ENCODE assay signal across 9 cellular contexts in the genomic region with DNA sequence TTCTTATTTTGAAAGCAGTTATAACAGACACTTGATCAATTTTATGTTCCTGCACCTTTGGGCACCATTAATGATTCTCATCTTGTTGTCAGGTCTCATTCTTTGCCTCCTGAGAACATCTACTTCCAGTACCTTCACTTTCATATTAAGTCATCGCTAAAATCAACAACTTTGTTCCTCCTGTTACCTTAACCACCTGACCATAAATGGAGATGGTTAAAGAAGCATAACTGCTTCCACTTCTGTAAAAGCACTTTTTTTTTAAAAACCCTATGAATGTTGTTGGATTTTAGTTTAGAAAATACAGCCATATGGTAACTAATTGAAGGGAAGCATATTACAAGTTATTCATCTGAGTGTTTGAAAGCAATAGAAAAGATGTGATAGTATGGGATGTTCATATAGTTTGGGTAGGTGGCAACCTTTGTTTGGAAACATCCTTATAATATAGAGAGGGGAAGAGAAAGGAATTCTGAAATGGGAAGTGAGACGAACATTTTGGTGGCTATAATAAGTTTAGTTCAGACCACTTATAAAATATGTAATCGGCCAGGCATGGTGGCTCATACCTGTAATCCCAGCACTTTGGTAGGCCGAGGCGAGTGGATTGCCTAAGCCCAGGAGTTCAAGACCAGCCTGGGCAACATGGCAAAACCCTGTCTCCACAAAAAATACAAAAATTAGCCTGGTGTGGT. TPM values are rescaled to one million over a fixed set of nuclear protein-coding genes. Genes with fewer than 3 reads are reported as not detected.
DNase-seq lines count a peak whose midpoint lies in the region; ATAC-seq, FAIRE-seq and TF ChIP-seq lines count a peak whose summit lies in the region.
"Had no signal": no experiment of that assay in that cellular context is flagged by ENCODE, and none has a peak within 500 bp of the region (broad histone marks: within the 10 kb centered on the region; RNA-seq: fewer than 3 reads in every experiment).

No MANE protein-coding gene starts in this region.

- H3K9ac ChIP-seq in GM12878 (ENCODE audit: control insufficient read depth, insufficient read depth, low read length), result peak overlapping the region; percentile 58

- H3K36me3 ChIP-seq in GM12878 (ENCODE audit: control insufficient read depth in 2 of 2, insufficient read depth in 2 of 2, low read length in 1 of 2) (no peaks in the 10 kb centered on the region), lower lobe of right lung (no peaks in the 10 kb centered on the region)

- no peaks in the 10 kb centered on the region; the same call in 2 of the 3 replicates for H3K9me3 ChIP-seq in GM12878 (replicated peaks; ENCODE audit: control insufficient read depth, insufficient read depth, low read length)
- H3K9me3 ChIP-seq in lower lobe of right lung, result no peaks in the 10 kb centered on the region

- H3K36me3 Mint-ChIP-seq in HFFc6 (ENCODE audit: low read depth), result no peaks in the 10 kb centered on the region

- H3K27ac ChIP-seq in GM12878 (ENCODE audit: control insufficient read depth, insufficient read depth), result peak overlapping the region; percentile 94
- no peak overlapping the region for H3K27ac ChIP-seq in foreskin keratinocyte
- H3K27ac ChIP-seq in lower lobe of right lung, result no peak overlapping the region
- H3K27ac ChIP-seq: RWPE1 had no signal

- H3K4me3 Mint-ChIP-seq in HFFc6, result no peak overlapping the region

- H3K4me1 Mint-ChIP-seq in HFFc6 (ENCODE audit: low read depth), result peaks cover 8% of the 10 kb centered on the region

- H3K4me1 ChIP-seq in GM12878 (ENCODE audit: control insufficient read depth, insufficient read depth, low read length), result peaks cover 22% of the 10 kb centered on the region
- H3K4me1 ChIP-seq in foreskin keratinocyte, result no peaks in the 10 kb centered on the region
- H3K4me1 ChIP-seq in lower lobe of right lung, result no peaks in the 10 kb centered on the region

- CTCF ChIA-PET in GM12878 (lab: Yijun Ruan, JAX), result interaction anchor here (2.1 kb wide), 2 partner anchors 11 to 88 kb away, joined by 6 read pairs; a partner anchor contains a TSS

- intact Hi-C loops in GM12878 (cut with micrococcal nuclease; ENCODE audit: unreplicated experiment), result loop anchor here (1.0 to 2.0 kb wide), 2 partner anchors 54 to 88 kb away; a partner anchor contains a TSS
- intact Hi-C loops in lower lobe of right lung (cut with DNase I), result no loop called here

- SMC1A ChIA-PET in GM12878 (lab: Charles Lee; ENCODE audit: uncharacterized antibody, unreplicated experiment), result interaction anchor here (1.0 to 1.1 kb wide), 3 partner anchors 11 to 53 kb away, joined by 3 to 5 read pairs (median 3); no protein-coding TSS in a partner anchor

- H3K9me3 Mint-ChIP-seq in HFFc6, result no peaks in the 10 kb centered on the region

- POLR2A ChIA-PET in GM12878 (lab: Charles Lee), result no interaction called here

- FAIRE-seq in GM12878 (lab: Jason Lieb, UNC), result peak; percentile 89

- ATAC-seq in GM18868 (IDR thresholded peaks at IDR 0.05; ENCODE audit: unreplicated experiment), result peak; percentile 98
- ATAC-seq in GM21515 (IDR thresholded peaks at IDR 0.05; ENCODE audit: unreplicated experiment), result peak; percentile 93
- ATAC-seq in HG03196 (IDR thresholded peaks at IDR 0.05; ENCODE audit: unreplicated experiment), result peak; percentile 88
- peak; percentile 95 for ATAC-seq in GM12878
- ATAC-seq in HG02840 (IDR thresholded peaks at IDR 0.05; ENCODE audit: low FRiP score, unreplicated experiment), result no peak
- no peak for ATAC-seq in foreskin keratinocyte
- no peak for ATAC-seq in lower lobe of right lung

- no peak overlapping the region for H3K27ac Mint-ChIP-seq in HFFc6

- peak overlapping the region; percentile 56 for H3K4me2 ChIP-seq in GM12878 (ENCODE audit: control insufficient read depth, insufficient read depth)

- no peak for TF ChIP-seq CTCF in GM12878 (IDR thresholded peaks at IDR 0.05 in 2 of 3, conservative IDR thresholded peaks at IDR 0.05 in 1 of 3; ENCODE audit: control insufficient read depth in 2 of 3, extremely low read depth in 1 of 3, insufficient read depth in 1 of 3, low read depth in 3 of 3, low read length in 3 of 3)
- no peak for TF ChIP-seq CTCF in foreskin keratinocyte (conservative IDR thresholded peaks at IDR 0.05)
- TF ChIP-seq CTCF in HFFc6 (IDR thresholded peaks at IDR 0.05), result no peak
- TF ChIP-seq CTCF in lower lobe of right lung (IDR thresholded peaks at IDR 0.05), result no peak

- no peaks in the 10 kb centered on the region for H3K27me3 ChIP-seq in GM12878 (replicated peaks in 1 of 2; ENCODE audit: control insufficient read depth in 2 of 2, insufficient read depth in 2 of 2, low read length in 1 of 2)
- H3K27me3 ChIP-seq in foreskin keratinocyte, result no peaks in the 10 kb centered on the region
- H3K27me3 ChIP-seq in lower lobe of right lung (ENCODE audit: low read depth), result no peaks in the 10 kb centered on the region

- TSS peak; percentile 64 for BruUV-seq in GM12878 (replicated peaks; lab: Mats Ljungman, UMichigan)

- peak overlapping the region; percentile 70 for H2AFZ ChIP-seq in GM12878 (ENCODE audit: control insufficient read depth, low read depth, low read length)

- 50% methylated on average over 5 of the region's 5 CpGs for WGBS in GM12878 (ENCODE audit: insufficient coverage, insufficient replicate concordance, low lambda C conversion rate, missing lambda C conversion rate)

- no peak for TF ChIP-seq POLR2A in GM12878 (IDR thresholded peaks at IDR 0.05; ENCODE audit: low read depth, low read length)

- no peak for TF ChIP-seq RAD21 in GM12878 (IDR thresholded peaks at IDR 0.05; ENCODE audit: insufficient read depth, low read depth, low read length)

- no peaks in the 10 kb centered on the region for H3K79me2 ChIP-seq in GM12878 (ENCODE audit: control insufficient read depth, insufficient read depth, low read length)

- in situ Hi-C loops in GM12878 (cut with MboI), result no loop called here

- H3K4me3 ChIP-seq in GM12878 (peak overlapping the region; percentile 4; the same call in 1 of the 2 replicates), lower lobe of right lung (no peak overlapping the region)

- peak; percentile 77 for DNase-seq in GM12878 (ENCODE audit: low read depth, low spot score)
- no peak for DNase-seq in foreskin keratinocyte
- DNase-seq in HFFc6, result no peak
- no peak for DNase-seq in lower lobe of right lung

- RAD21 ChIA-PET in GM12878 (lab: Charles Lee; ENCODE audit: unreplicated experiment), result interaction anchor here (0.6 kb wide), 1 partner anchor 61 kb away, joined by 3 read pairs; no protein-coding TSS in a partner anchor

- H3K27me3 Mint-ChIP-seq in HFFc6 (ENCODE audit: insufficient read depth), result no peaks in the 10 kb centered on the region

- no peaks in the 10 kb centered on the region for H4K20me1 ChIP-seq in GM12878 (ENCODE audit: control insufficient read depth, insufficient read depth)

- peak; percentile 59 to 92; a peak in 3 of 4 replicates for TF ChIP-seq EP300 in GM12878 (IDR thresholded peaks at IDR 0.05; ENCODE audit: borderline replicate concordance in 1 of 2, control insufficient read depth in 1 of 2, low read depth in 2 of 2, low read length in 2 of 2)

TF ChIP-seq in GM12878, 131 proteins besides CTCF, POLR2A, EP300 and RAD21 (continues in another document):
- TF ChIP-seq CREB1 (IDR thresholded peaks at IDR 0.05; ENCODE audit: low read depth) (no peak), NR2F1 (conservative IDR thresholded peaks at IDR 0.05) (no peak), CEBPB (IDR thresholded peaks at IDR 0.05; ENCODE audit: borderline replicate concordance in 1 of 2, low read depth in 2 of 2, low read length in 2 of 2) (no peak), PML (IDR thresholded peaks at IDR 0.05; ENCODE audit: low read length) (peak; percentile 56; the same call in 1 of the 2 replicates), IKZF2 (IDR thresholded peaks at IDR 0.05) (peak; percentile 92 to 95), NFIC (IDR thresholded peaks at IDR 0.05; ENCODE audit: low read depth, low read length) (peak; percentile 83), IKZF1 (conservative IDR thresholded peaks at IDR 0.05) (peak; percentile 84)
- TF ChIP-seq, protein P1, sequence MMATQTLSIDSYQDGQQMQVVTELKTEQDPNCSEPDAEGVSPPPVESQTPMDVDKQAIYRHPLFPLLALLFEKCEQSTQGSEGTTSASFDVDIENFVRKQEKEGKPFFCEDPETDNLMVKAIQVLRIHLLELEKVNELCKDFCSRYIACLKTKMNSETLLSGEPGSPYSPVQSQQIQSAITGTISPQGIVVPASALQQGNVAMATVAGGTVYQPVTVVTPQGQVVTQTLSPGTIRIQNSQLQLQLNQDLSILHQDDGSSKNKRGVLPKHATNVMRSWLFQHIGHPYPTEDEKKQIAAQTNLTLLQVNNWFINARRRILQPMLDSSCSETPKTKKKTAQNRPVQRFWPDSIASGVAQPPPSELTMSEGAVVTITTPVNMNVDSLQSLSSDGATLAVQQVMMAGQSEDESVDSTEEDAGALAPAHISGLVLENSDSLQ (IDR thresholded peaks at IDR 0.05), result no peak

RNA-seq across cellular contexts. Expression of a gene that starts 53.9 kb away (rescaled TPM):
- 8.0 and 11.1 TPM in 2 replicates for total RNA-seq in GM12878 (2013; cell fraction: nucleolus; rRNA removed)
- total RNA-seq in GM12878 (2014; rRNA removed) (2.4 and 3.1 TPM in 2 replicates), GM12878 (2014; rRNA removed; fragmentation: Illumina TruSeq; extraction: Trizol) (5.1 and 5.2 TPM in 2 replicates), GM12878 (2021) (8.2 and 9.9 TPM in 2 replicates), foreskin keratinocyte (3.7 and 4.7 TPM in 2 replicates), lower lobe of right lung (7.4 TPM)
- polyA plus RNA-seq in GM12878 (2011; ENCODE audit: low read depth), result 1.8 TPM
- polyA plus RNA-seq in GM12878 (2011; rRNA removed) (4.9 and 5.5 TPM in 2 replicates), GM12878 (2014; fragmentation: Illumina TruSeq; extraction: Trizol) (3.1 and 4.1 TPM in 2 replicates), GM12878 (2014; fragmentation: Nextera tagmentation; extraction: Ambion mirVana) (1 to 10 TPM; 2.4 to 3.6 TPM), GM12878 (2014; rRNA removed) (2.0 and 2.3 TPM in 2 replicates), GM12878 (2016; fragmentation: Nextera tagmentation; extraction: Ambion mirVana) (1 to 10 TPM; 6.1 to 9.0 TPM), foreskin keratinocyte (2.0 and 3.4 TPM in 2 replicates)
- polyA plus RNA-seq in GM12878 (2011; cell fraction: cytosol; rRNA removed), result 1.0 and 1.3 TPM in 2 replicates
- 2.2 and 2.9 TPM in 2 replicates for polyA plus RNA-seq in GM12878 (2011; cell fraction: nucleus; rRNA removed)
- 3.0 and 3.7 TPM in 2 replicates for polyA plus RNA-seq in GM12878 (2012)
- 4.6 TPM in 2 replicates for polyA minus RNA-seq in GM12878 (2011; rRNA and poly(A)+ RNA removed)
- polyA minus RNA-seq in GM12878 (2011; cell fraction: cytosol; rRNA and poly(A)+ RNA removed), result 2.5 and 4.1 TPM in 2 replicates
- polyA minus RNA-seq in GM12878 (2011; cell fraction: nucleus; rRNA and poly(A)+ RNA removed), result 5.3 and 8.2 TPM in 2 replicates
- total RNA-seq in HFFc6 (2021; fragmentation: NEBNext Ultra II Directional; extraction: Animal tissue kit (Norgen Biotek cat#: 25700)), result 1 to 10 TPM; 4.8 to 5.7 (median 5.3) TPM

Comparison
In these comparisons a context has a peak if more than half of its experiments do, and no peak if none do; other contexts are left out.
1. ATAC-seq: peak in GM18868 (single experiment), GM21515 (single experiment), HG03196 (single experiment) and GM12878 (single experiment); none in HG02840 (single experiment), foreskin keratinocyte (single experiment) and lower lobe of right lung (0 of 2).